Comparison of ENCODE assay signal across 8 cellular contexts in genomic region chr17:47733047-47733413, GRCh38. TPM values are rescaled to one million over a fixed set of nuclear protein-coding genes. Genes with fewer than 3 reads are reported as not detected.
DNase-seq lines count a peak whose midpoint lies in the region; ATAC-seq lines count a peak whose summit lies in the region.

Gene TBX21 (plus strand): TSS chr17:47733236. CDS start chr17:47733455, 219 bp downstream.

- peak within 1 kb of the TSS; percentile 31 for H3K4me3 ChIP-seq in ectodermal cell (ENCODE audit: insufficient read depth, low read depth, low read length)

- no peaks in the 10 kb centered on the region for H3K36me3 ChIP-seq in ectodermal cell (ENCODE audit: control insufficient read depth, insufficient read depth, low read length)

- no peaks in the 10 kb centered on the region for H3K9me3 ChIP-seq in ectodermal cell (ENCODE audit: control insufficient read depth, low read length)

- WGBS in ectodermal cell, 2 experiments = 1 to 2% methylated on average over 35 of the region's 35 CpGs

- no peaks in the 10 kb centered on the region for H3K4me1 ChIP-seq in ectodermal cell (ENCODE audit: control insufficient read depth, insufficient read depth, low read length)

- H3K4me3 Mint-ChIP-seq in naive B cell = peak within 1 kb of the TSS; percentile 86 to 98 (median 94)

- peaks cover 72% of the 10 kb centered on the region for H3K27me3 ChIP-seq in ectodermal cell (ENCODE audit: control insufficient read depth, insufficient read depth, low read length, poor library complexity, severe bottlenecking)

- H3K4me1 Mint-ChIP-seq in naive B cell = peaks cover 49 to 52% (median 49%) of the 10 kb centered on the region in 3 donors

- no peaks in the 10 kb centered on the region for H3K36me3 Mint-ChIP-seq in naive B cell

- peak within 1 kb of the TSS; percentile 49 to 93 (median 86) for H3K27ac Mint-ChIP-seq in naive B cell

- peak; percentile 85 for DNase-seq in DMS 273 (lab: John Stamatoyannopoulos, UW; ENCODE audit: unreplicated experiment)
- DNase-seq in DMS 273 treated with DMSO at 0.1 percent for 48 hours (lab: John Stamatoyannopoulos, UW) = no peak
- peak; percentile 45 for DNase-seq in NCI-H2227 treated with DMSO at 0.1 percent for 48 hours (lab: John Stamatoyannopoulos, UW)
- DNase-seq in activated CD4-positive, alpha-beta T cell treated with anti-CD3 and anti-CD28 coated beads, Interleukin-2, amount 50 U/mL, for 1 hour = peak; percentile 90
- peak; percentile 86 for DNase-seq in naive B cell
- DNase-seq in stimulated activated naive CD8-positive, alpha-beta T cell treated with anti-CD3 and anti-CD28 coated beads, Interleukin-15, Interleukin-2, amounts not matched to agents 100 U/mL and 50 U/mL, for 24 hours = peak; percentile 93

- H3K27me3 Mint-ChIP-seq in naive B cell = peaks cover 3 to 12% (median 10%) of the 10 kb centered on the region in 3 donors

- H3K9me3 Mint-ChIP-seq in naive B cell = no peaks in the 10 kb centered on the region

- H3K27ac ChIP-seq in ectodermal cell (ENCODE audit: insufficient read depth, low read depth, low read length, poor library complexity, severe bottlenecking) = no peak within 1 kb of the TSS

- ATAC-seq in HG02973 (IDR thresholded peaks at IDR 0.05; ENCODE audit: unreplicated experiment) (peak; percentile 57), naive B cell (ENCODE audit: low read depth in 2 of 2) (peak; percentile 89 to 91)
- ATAC-seq in stimulated activated naive CD8-positive, alpha-beta T cell treated with anti-CD3 and anti-CD28 coated beads, Interleukin-15, Interleukin-2, amounts not matched to agents 100 U/mL and 50 U/mL, for 24 hours = peak; percentile 85

RNA-seq across cellular contexts. Expression of gene TBX21, which starts in this region (rescaled TPM):
- polyA plus RNA-seq in ectodermal cell (2013, experiment 1 of 4) = not detected
- polyA plus RNA-seq in ectodermal cell (2013, experiment 2 of 4) = not detected
- polyA plus RNA-seq in ectodermal cell (2013, experiment 3 of 4) = not detected
- polyA plus RNA-seq in ectodermal cell (2013, experiment 4 of 4) = not detected
- polyA plus RNA-seq in naive B cell (ENCODE audit: low read depth in 6 of 6) = 1 to 10 TPM in 4 of 6 donors, under 1 TPM in 2; 0.11 to 2.9 (median 2.0) TPM
